8 cellular contexts compared by ENCODE assay signal in the genomic region with DNA sequence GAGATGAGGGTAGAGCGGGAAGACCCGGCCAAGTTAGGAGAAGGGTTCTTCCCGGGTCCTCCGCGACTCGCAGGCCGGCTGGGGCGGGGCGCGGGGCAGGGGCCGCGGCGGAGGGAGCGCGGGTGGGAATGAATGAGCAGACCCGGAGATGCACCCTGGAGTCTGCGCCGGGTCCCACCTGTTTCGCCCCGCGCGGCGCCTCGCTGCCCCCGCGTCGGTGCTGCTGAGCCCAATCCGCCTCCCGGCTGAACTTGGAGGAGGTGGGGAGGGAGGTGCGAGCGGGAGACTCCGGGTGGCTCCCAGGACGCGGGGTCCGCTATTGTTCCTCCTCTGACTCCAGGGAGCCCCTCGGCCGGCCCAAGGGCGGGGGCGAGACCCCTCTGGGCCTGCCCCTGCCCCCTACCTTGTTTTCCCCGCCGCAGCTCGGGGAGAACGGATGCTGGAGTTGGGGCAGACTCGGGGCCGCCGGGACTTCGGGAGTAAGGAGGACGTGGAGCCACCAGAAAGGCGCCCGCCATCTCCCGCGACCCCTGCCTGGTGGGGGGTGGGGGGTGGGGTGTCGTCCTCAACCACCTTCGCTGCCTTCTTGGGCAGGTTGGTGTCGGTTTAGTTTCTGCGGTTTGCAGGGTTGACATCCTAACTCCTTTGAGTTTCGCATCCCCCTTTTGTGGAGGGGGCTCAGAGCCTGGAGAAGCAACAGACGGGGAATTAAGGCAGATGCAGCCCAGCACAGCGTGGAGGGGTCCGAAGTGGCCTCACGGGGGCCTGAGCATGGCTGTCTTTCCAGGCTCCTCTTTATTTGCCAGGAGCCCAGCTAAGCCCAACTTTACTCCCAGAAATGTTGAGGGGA. TPM values are rescaled to one million over a fixed set of nuclear protein-coding genes. Genes with fewer than 3 reads are reported as not detected.
DNase-seq lines count a peak whose midpoint lies in the region; ATAC-seq and TF ChIP-seq lines count a peak whose summit lies in the region.

No MANE protein-coding gene starts in this region.

- no peak overlapping the region for H3K27ac Mint-ChIP-seq in CD8-positive, alpha-beta memory T cell
- no peak overlapping the region for H3K27ac Mint-ChIP-seq in activated T-helper 2 cell treated with anti-CD3 and anti-CD28 coated beads, Interferon-gamma antibody, Interleukin-2, Interleukin-4, amounts not matched to agents 10 μg/mL and 5 μg/mL and 100 μg/mL, durations not matched to agents 14 hours and 24 hours and 36 hours

- intact Hi-C loops in activated T-helper 2 cell treated with anti-CD3 and anti-CD28 coated beads, Interferon-gamma antibody, Interleukin-2, Interleukin-4, amounts not matched to agents 10 μg/mL and 5 μg/mL and 100 μg/mL, durations not matched to agents 14 hours and 24 hours and 36 hours (cut with micrococcal nuclease) = loop anchor here (10.0 kb wide), 2 partner anchors 122 to 162 kb away; no protein-coding TSS in a partner anchor
- intact Hi-C loops in head of caudate nucleus (cut with DNase I) = loop anchor here (10.0 kb wide), 2 partner anchors 152 to 238 kb away; no protein-coding TSS in a partner anchor
- intact Hi-C loops in psoas muscle (cut with DNase I) = loop anchor here in 1 of 2 donors (2.0 kb wide), 1 partner anchor 238 kb away; no protein-coding TSS in a partner anchor

- POLR2A ChIA-PET in CD8-positive, alpha-beta memory T cell (lab: Charles Lee) = no interaction called here

- ATAC-seq in psoas muscle (peak in 2 of 4 donors; percentile 12 to 37), GM18870 (IDR thresholded peaks at IDR 0.05; ENCODE audit: unreplicated experiment) (no peak)

- H3K4me3 ChIP-seq in CD8-positive, alpha-beta memory T cell (ENCODE audit: low read length) = peak overlapping the region; percentile 26
- H3K4me3 ChIP-seq in psoas muscle = peak overlapping the region; percentile 79

- H3K4me3 Mint-ChIP-seq in CD8-positive, alpha-beta memory T cell = peak overlapping the region; percentile 56 to 85 (median 78)
- peak overlapping the region; percentile 65 for H3K4me3 Mint-ChIP-seq in activated T-helper 2 cell treated with anti-CD3 and anti-CD28 coated beads, Interferon-gamma antibody, Interleukin-2, Interleukin-4, amounts not matched to agents 10 μg/mL and 5 μg/mL and 100 μg/mL, durations not matched to agents 14 hours and 24 hours and 36 hours (ENCODE audit: low read depth)

- no peaks in the 10 kb centered on the region for H3K36me3 ChIP-seq in CD8-positive, alpha-beta memory T cell (ENCODE audit: insufficient read depth, low read length)
- no peaks in the 10 kb centered on the region for H3K36me3 ChIP-seq in psoas muscle (ENCODE audit: insufficient read depth in 1 of 2, low read depth in 1 of 2)

- peaks cover 7% of the 10 kb centered on the region for H3K4me1 ChIP-seq in CD8-positive, alpha-beta memory T cell (ENCODE audit: insufficient read depth, low read length)
- peaks cover 4% of the 10 kb centered on the region for H3K4me1 ChIP-seq in psoas muscle

- no peak for DNase-seq in CD8-positive, alpha-beta memory T cell
- DNase-seq in HK-2 (ENCODE audit: unreplicated experiment) = peak; percentile 38
- DNase-seq in activated T-helper 2 cell treated with anti-CD3 and anti-CD28 coated beads, Interferon-gamma antibody, Interleukin-2, Interleukin-4, amounts not matched to agents 10 μg/mL and 5 μg/mL and 100 μg/mL, durations not matched to agents 14 hours and 24 hours and 36 hours (ENCODE audit: low spot score) = no peak
- DNase-seq in head of caudate nucleus = peak in 39 of 42 donors; percentile 16 to 71 (median 38)
- DNase-seq in psoas muscle = peak in 1 of 2 donors; percentile 22
- DNase-seq in NCI-H1930 (lab: John Stamatoyannopoulos, UW) = no peak
- DNase-seq in NCI-H2029 treated with DMSO at 0.1 percent for 48 hours (lab: John Stamatoyannopoulos, UW) = no peak

- CTCF ChIA-PET in CD8-positive, alpha-beta memory T cell (lab: Charles Lee) = no interaction called here

- WGBS in psoas muscle, 3 donors = 0 to 1% (median 0%) methylated on average over 35 to 61 of the region's 61 CpGs

- H3K9me3 Mint-ChIP-seq in CD8-positive, alpha-beta memory T cell = peaks cover 0 to 3% (median 0%) of the 10 kb centered on the region in 5 donors
- H3K9me3 Mint-ChIP-seq in activated T-helper 2 cell treated with anti-CD3 and anti-CD28 coated beads, Interferon-gamma antibody, Interleukin-2, Interleukin-4, amounts not matched to agents 10 μg/mL and 5 μg/mL and 100 μg/mL, durations not matched to agents 14 hours and 24 hours and 36 hours = no peaks in the 10 kb centered on the region

- TF ChIP-seq CTCF in psoas muscle (IDR thresholded peaks at IDR 0.05) = no peak

- no peaks in the 10 kb centered on the region for H3K9me3 ChIP-seq in CD8-positive, alpha-beta memory T cell (ENCODE audit: low read length)
- no peaks in the 10 kb centered on the region for H3K9me3 ChIP-seq in psoas muscle

- peaks cover 20 to 29% (median 26%) of the 10 kb centered on the region in 3 donors for H3K4me1 Mint-ChIP-seq in CD8-positive, alpha-beta memory T cell
- H3K4me1 Mint-ChIP-seq in activated T-helper 2 cell treated with anti-CD3 and anti-CD28 coated beads, Interferon-gamma antibody, Interleukin-2, Interleukin-4, amounts not matched to agents 10 μg/mL and 5 μg/mL and 100 μg/mL, durations not matched to agents 14 hours and 24 hours and 36 hours (ENCODE audit: low read depth) = peaks cover 8% of the 10 kb centered on the region

- peaks cover 0 to 2% (median 0%) of the 10 kb centered on the region in 3 donors for H3K36me3 Mint-ChIP-seq in CD8-positive, alpha-beta memory T cell
- H3K36me3 Mint-ChIP-seq in activated T-helper 2 cell treated with anti-CD3 and anti-CD28 coated beads, Interferon-gamma antibody, Interleukin-2, Interleukin-4, amounts not matched to agents 10 μg/mL and 5 μg/mL and 100 μg/mL, durations not matched to agents 14 hours and 24 hours and 36 hours (ENCODE audit: low read depth) = peaks cover 3% of the 10 kb centered on the region

- H3K27me3 Mint-ChIP-seq in CD8-positive, alpha-beta memory T cell = peaks cover 27 to 71% of the 10 kb centered on the region in 2 donors
- H3K27me3 Mint-ChIP-seq in activated T-helper 2 cell treated with anti-CD3 and anti-CD28 coated beads, Interferon-gamma antibody, Interleukin-2, Interleukin-4, amounts not matched to agents 10 μg/mL and 5 μg/mL and 100 μg/mL, durations not matched to agents 14 hours and 24 hours and 36 hours (ENCODE audit: low read depth) = peaks cover 43% of the 10 kb centered on the region

- peak overlapping the region; percentile 31 for H3K27ac ChIP-seq in CD8-positive, alpha-beta memory T cell (ENCODE audit: low read depth, low read length)
- H3K27ac ChIP-seq in psoas muscle = peak overlapping the region; percentile 56

- H3K27me3 ChIP-seq in CD8-positive, alpha-beta memory T cell (ENCODE audit: insufficient read depth, low read length, poor library complexity, severe bottlenecking) = no peaks in the 10 kb centered on the region
- H3K27me3 ChIP-seq in psoas muscle (ENCODE audit: insufficient read depth in 3 of 3, low read length in 2 of 3) = peaks cover 0 to 58% (median 5%) of the 10 kb centered on the region in 3 donors

RNA-seq across cellular contexts. Expression of a gene that starts 0.8 kb away (rescaled TPM):
- total RNA-seq in CD8-positive, alpha-beta memory T cell = 1 to 10 TPM; 3.9 TPM
- polyA plus RNA-seq in CD8-positive, alpha-beta memory T cell = 0.58 TPM
- total RNA-seq in activated T-helper 2 cell treated with anti-CD3 and anti-CD28 coated beads, Interferon-gamma antibody, Interleukin-2, Interleukin-4, amounts not matched to agents 10 μg/mL and 5 μg/mL and 100 μg/mL, durations not matched to agents 14 hours and 24 hours and 36 hours = 4.0 and 4.2 TPM in 2 replicates
- 1 to 10 TPM; 1.9 to 4.3 (median 3.2) TPM for total RNA-seq in psoas muscle
- 1 to 10 TPM in 1 of 3 donors, under 1 TPM in 2; 0.69 to 2.1 (median 0.91) TPM for polyA plus RNA-seq in psoas muscle

Comparison
In these comparisons a context has a peak if more than half of its experiments do, and no peak if none do; other contexts are left out.
1. DNase-seq: peak in HK-2 (single experiment) and head of caudate nucleus (39 of 42); none in CD8-positive, alpha-beta memory T cell (0 of 5), activated T-helper 2 cell treated with anti-CD3 and anti-CD28 coated beads, Interferon-gamma antibody, Interleukin-2, Interleukin-4, amounts not matched to agents 10 μg/mL and 5 μg/mL and 100 μg/mL, durations not matched to agents 14 hours and 24 hours and 36 hours (single experiment), NCI-H1930 (0 of 2) and NCI-H2029 treated with DMSO at 0.1 percent for 48 hours (single experiment).